In genomic region chr3:195139091-195139875, GRCh38 we compare ENCODE assay signal across 14 cellular contexts.
DNase-seq lines count a peak whose midpoint lies in the region; ATAC-seq and TF ChIP-seq lines count a peak whose summit lies in the region.
"Had no signal": no experiment of that assay in that cellular context is flagged by ENCODE, and none has a peak within 500 bp of the region (broad histone marks: within the 10 kb centered on the region; RNA-seq: fewer than 3 reads in every experiment).

No MANE protein-coding gene starts in this region.

- no peak overlapping the region for H2AFZ ChIP-seq in OCI-LY7 (ENCODE audit: low read length)

- peaks cover 16% of the 10 kb centered on the region for H3K36me3 Mint-ChIP-seq in activated CD4-positive, alpha-beta memory T cell treated with anti-CD3 and anti-CD28 coated beads, Interleukin-2, amount 10 ng/mL, durations not matched to agents 7 days and 5 days (ENCODE audit: low read depth)

- no peak overlapping the region for H3K4me3 ChIP-seq in OCI-LY7 (ENCODE audit: low read depth, low read length, poor library complexity, severe bottlenecking)
- H3K4me3 ChIP-seq: cardiac muscle cell, esophagus muscularis mucosa, SJSA1 had no signal

- H3K27ac ChIP-seq in OCI-LY7 (ENCODE audit: low read depth, low read length, poor library complexity, severe bottlenecking): no peak overlapping the region
- H3K27ac ChIP-seq: cardiac muscle cell, SJSA1 had no signal

- H3K9me2 ChIP-seq in OCI-LY7 (ENCODE audit: insufficient read depth, low read length): no peaks in the 10 kb centered on the region

- H3K27ac Mint-ChIP-seq in activated CD4-positive, alpha-beta memory T cell treated with anti-CD3 and anti-CD28 coated beads, Interleukin-2, amount 10 ng/mL, durations not matched to agents 7 days and 5 days: no peak overlapping the region
- H3K27ac Mint-ChIP-seq: B cell had no signal

- BruUV-seq in OCI-LY7 (replicated peaks; lab: Mats Ljungman, UMichigan): no TSS peak

- no peak overlapping the region for H3K4me2 ChIP-seq in OCI-LY7 (ENCODE audit: low read length)

- CTCF ChIA-PET in OCI-LY7 (lab: Charles Lee; ENCODE audit: unreplicated experiment): no interaction called here
- CTCF ChIA-PET in activated CD4-positive, alpha-beta memory T cell treated with anti-CD3 and anti-CD28 coated beads, Interleukin-2, amount 10 ng/mL, durations not matched to agents 7 days and 5 days (lab: Charles Lee): no interaction called here

- no peak overlapping the region for H3K4me3 Mint-ChIP-seq in activated CD4-positive, alpha-beta memory T cell treated with anti-CD3 and anti-CD28 coated beads, Interleukin-2, amount 10 ng/mL, durations not matched to agents 7 days and 5 days
- H3K4me3 Mint-ChIP-seq: B cell had no signal

- peaks cover 21% of the 10 kb centered on the region for H3K36me3 ChIP-seq in OCI-LY7 (ENCODE audit: insufficient read depth, low read length)
- H3K36me3 ChIP-seq: cardiac muscle cell, esophagus muscularis mucosa, SJSA1 had no signal

- H4K20me1 ChIP-seq in OCI-LY7 (ENCODE audit: insufficient read depth, low read length): no peaks in the 10 kb centered on the region

- H3K9me3 ChIP-seq in OCI-LY7 (ENCODE audit: low read length): no peaks in the 10 kb centered on the region

- ATAC-seq in GM21390 (IDR thresholded peaks at IDR 0.05; ENCODE audit: unreplicated experiment): peak; percentile 46
- peak; percentile 76 for ATAC-seq in HG03442 (IDR thresholded peaks at IDR 0.05; ENCODE audit: unreplicated experiment)
- ATAC-seq in left cardiac atrium: peak; percentile 20 to 41
- no peak for ATAC-seq in GM18861 (IDR thresholded peaks at IDR 0.05; ENCODE audit: unreplicated experiment)

- in situ Hi-C loops in GM13976 (cut with MboI; ENCODE audit: low sequenced_read_pairs, unreplicated experiment): loop anchor here (10.0 kb wide), 1 partner anchor 116 kb away; no protein-coding TSS in a partner anchor

- no peak for TF ChIP-seq CTCF in GM13976 (IDR thresholded peaks at IDR 0.05; ENCODE audit: borderline replicate concordance, control extremely low read depth, extremely low read depth, insufficient read depth, missing control alignments)
- no peak for TF ChIP-seq CTCF in OCI-LY7 (conservative IDR thresholded peaks at IDR 0.05; ENCODE audit: low read length)

- H3K4me1 ChIP-seq in OCI-LY7 (ENCODE audit: insufficient read depth, low read length, poor library complexity, severe bottlenecking): peaks cover 4% of the 10 kb centered on the region
- H3K4me1 ChIP-seq: SJSA1 had no signal

- H3K79me2 ChIP-seq in OCI-LY7 (ENCODE audit: insufficient read depth, low read depth, low read length): no peaks in the 10 kb centered on the region

- DNase-seq in GM13976 (ENCODE audit: low spot score) (peak; percentile 51), left cardiac atrium (no peak), SK-N-DZ (ENCODE audit: low spot score) (no peak), OCI-LY7 (ENCODE audit: low spot score) (no peak)
- DNase-seq in activated CD4-positive, alpha-beta memory T cell treated with anti-CD3 and anti-CD28 coated beads, Interleukin-2, amount 10 ng/mL, durations not matched to agents 7 days and 5 days: no peak
- DNase-seq: activated effector memory CD4-positive, alpha-beta T cell treated with anti-CD3 and anti-CD28 coated beads, Interleukin-2, amount 50 U/mL, for 16 hours; Kasumi-1 had no signal

- intact Hi-C loops in left cardiac atrium (cut with DNase I) (loop anchor here in 1 of 2 donors (10.0 kb wide), 1 partner anchor 106 kb away; no protein-coding TSS in a partner anchor), OCI-LY7 (cut with micrococcal nuclease; ENCODE audit: unreplicated experiment) (no loop called here)

- H3K4me1 Mint-ChIP-seq in activated CD4-positive, alpha-beta memory T cell treated with anti-CD3 and anti-CD28 coated beads, Interleukin-2, amount 10 ng/mL, durations not matched to agents 7 days and 5 days: no peaks in the 10 kb centered on the region

- H3K27me3 Mint-ChIP-seq in activated CD4-positive, alpha-beta memory T cell treated with anti-CD3 and anti-CD28 coated beads, Interleukin-2, amount 10 ng/mL, durations not matched to agents 7 days and 5 days: no peaks in the 10 kb centered on the region
- H3K27me3 Mint-ChIP-seq: B cell had no signal

- POLR2A ChIA-PET in OCI-LY7 (lab: Charles Lee): interaction anchor here (0.5 kb wide), 1 partner anchor 1117 kb away, joined by 3 read pairs; no protein-coding TSS in a partner anchor
- POLR2A ChIA-PET in activated CD4-positive, alpha-beta memory T cell treated with anti-CD3 and anti-CD28 coated beads, Interleukin-2, amount 10 ng/mL, durations not matched to agents 7 days and 5 days (lab: Charles Lee): no interaction called here

- H3K9me3 Mint-ChIP-seq in activated CD4-positive, alpha-beta memory T cell treated with anti-CD3 and anti-CD28 coated beads, Interleukin-2, amount 10 ng/mL, durations not matched to agents 7 days and 5 days: peaks cover 24% of the 10 kb centered on the region
